ENCODE assay signal across 2 cellular contexts in the genomic region with DNA sequence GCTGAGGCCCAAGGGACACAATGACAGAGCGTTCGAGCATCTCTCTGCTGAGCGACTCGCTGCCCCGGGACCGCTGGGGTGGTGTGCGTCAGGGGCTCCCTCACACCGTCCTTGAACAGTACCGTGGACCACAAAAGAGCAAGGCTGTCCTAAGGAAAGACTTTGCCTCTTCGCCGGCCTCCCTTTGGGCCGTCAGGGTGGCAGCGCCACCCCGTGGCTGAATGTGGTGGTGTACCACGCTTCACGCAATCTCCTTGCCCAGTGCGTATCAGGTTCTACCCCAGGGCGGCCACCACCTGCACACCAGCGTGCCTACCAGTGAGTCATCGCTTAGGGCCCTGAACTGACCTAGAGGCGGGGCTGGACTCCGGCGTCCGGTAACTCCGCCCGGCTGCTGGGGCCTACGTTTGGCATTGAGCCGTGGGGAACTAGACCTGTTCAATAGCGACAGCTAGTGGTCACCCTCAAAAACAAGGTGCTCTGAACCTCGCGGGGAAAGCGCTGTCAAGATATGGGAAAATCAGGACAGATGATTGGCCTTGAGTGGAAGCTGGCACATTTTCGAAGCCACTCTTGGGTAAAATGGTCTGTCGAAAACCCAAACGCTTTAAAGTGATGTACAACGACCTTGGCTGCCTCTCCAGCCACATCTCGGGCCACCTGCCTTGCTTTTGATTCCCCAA.
A peak's percentile ranks its signal among the peaks of the same experiment; 100 is the strongest.
TF ChIP-seq lines count a peak whose summit lies in the region.

No MANE protein-coding gene starts in this region.

TF ChIP-seq in HEK293, 187 proteins besides CTCF, POLR2A, EP300 and RAD21 (continued from another document):
- TF ChIP-seq, protein P1, sequence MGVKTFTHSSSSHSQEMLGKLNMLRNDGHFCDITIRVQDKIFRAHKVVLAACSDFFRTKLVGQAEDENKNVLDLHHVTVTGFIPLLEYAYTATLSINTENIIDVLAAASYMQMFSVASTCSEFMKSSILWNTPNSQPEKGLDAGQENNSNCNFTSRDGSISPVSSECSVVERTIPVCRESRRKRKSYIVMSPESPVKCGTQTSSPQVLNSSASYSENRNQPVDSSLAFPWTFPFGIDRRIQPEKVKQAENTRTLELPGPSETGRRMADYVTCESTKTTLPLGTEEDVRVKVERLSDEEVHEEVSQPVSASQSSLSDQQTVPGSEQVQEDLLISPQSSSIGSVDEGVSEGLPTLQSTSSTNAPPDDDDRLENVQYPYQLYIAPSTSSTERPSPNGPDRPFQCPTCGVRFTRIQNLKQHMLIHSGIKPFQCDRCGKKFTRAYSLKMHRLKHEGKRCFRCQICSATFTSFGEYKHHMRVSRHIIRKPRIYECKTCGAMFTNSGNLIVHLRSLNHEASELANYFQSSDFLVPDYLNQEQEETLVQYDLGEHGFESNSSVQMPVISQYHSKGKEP (tag by site-specific recombination; IDR thresholded peaks at IDR 0.05), result peak; percentile 37; the same call in 1 of the 2 replicates
- TF ChIP-seq TSHZ1 (tag by site-specific recombination; IDR thresholded peaks at IDR 0.05; ENCODE audit: borderline replicate concordance) (peak; percentile 58; the same call in 1 of the 2 replicates), ZSCAN4 (tag by site-specific recombination; IDR thresholded peaks at IDR 0.05) (no peak; the same call in 1 of the 2 replicates)

TF ChIP-seq in HepG2, 621 proteins besides CTCF, POLR2A, EP300 and RAD21 (continued from another document and continues in another):
- TF ChIP-seq NAIF1 (CRISPR knock-in tag; IDR thresholded peaks at IDR 0.05; ENCODE audit: borderline replicate concordance) (no peak; the same call in 1 of the 2 replicates), ZNF776 (CRISPR knock-in tag; IDR thresholded peaks at IDR 0.05) (no peak), ZNF431 (CRISPR knock-in tag; IDR thresholded peaks at IDR 0.05; ENCODE audit: borderline replicate concordance, low read depth) (no peak), ZNF709 (CRISPR knock-in tag; IDR thresholded peaks at IDR 0.05) (no peak), REST (IDR thresholded peaks at IDR 0.05; ENCODE audit: borderline replicate concordance in 1 of 2, low read depth in 1 of 2, low read length in 2 of 2) (no peak), PAF1 (CRISPR knock-in tag; IDR thresholded peaks at IDR 0.05) (no peak), EED (CRISPR knock-in tag; IDR thresholded peaks at IDR 0.05) (no peak), ZNF720 (CRISPR knock-in tag; IDR thresholded peaks at IDR 0.05) (no peak), ATF2 (CRISPR knock-in tag; IDR thresholded peaks at IDR 0.05) (peak; percentile 34; the same call in 1 of the 2 replicates), ZNF335 (CRISPR knock-in tag; IDR thresholded peaks at IDR 0.05) (no peak), ZNF7 (CRISPR knock-in tag; IDR thresholded peaks at IDR 0.05) (no peak), NCOA5 (CRISPR knock-in tag; IDR thresholded peaks at IDR 0.05) (no peak), IKZF4 (CRISPR knock-in tag; IDR thresholded peaks at IDR 0.05; ENCODE audit: borderline replicate concordance, low read depth, not compliant biosample characterization) (no peak), NR2F1 (CRISPR knock-in tag; IDR thresholded peaks at IDR 0.05) (peak in 1 of 2 experiments; percentile 60; a peak in 2 of 4 replicates), SIX1 (CRISPR knock-in tag; IDR thresholded peaks at IDR 0.05; ENCODE audit: borderline replicate concordance) (peak; percentile 42; the same call in 1 of the 2 replicates), RAD51 (IDR thresholded peaks at IDR 0.05; ENCODE audit: borderline replicate concordance) (no peak), IKZF1 (IDR thresholded peaks at IDR 0.05) (no peak), ZNF770 (CRISPR knock-in tag; IDR thresholded peaks at IDR 0.05) (no peak; the same call in 1 of the 2 replicates), PHF8 (CRISPR knock-in tag; IDR thresholded peaks at IDR 0.05) (no peak), GATA4 (IDR thresholded peaks at IDR 0.05; ENCODE audit: borderline replicate concordance, low read depth) (no peak), MYC (CRISPR knock-in tag; IDR thresholded peaks at IDR 0.05; ENCODE audit: borderline replicate concordance) (peak; percentile 62; the same call in 1 of the 2 replicates), KDM6A (CRISPR knock-in tag; IDR thresholded peaks at IDR 0.05; ENCODE audit: low read depth) (no peak), HMG20B (CRISPR knock-in tag; conservative IDR thresholded peaks at IDR 0.05) (no peak), TRIM24 (CRISPR knock-in tag; IDR thresholded peaks at IDR 0.05) (no peak), ADNP (CRISPR knock-in tag; IDR thresholded peaks at IDR 0.05) (no peak), YY1 (IDR thresholded peaks at IDR 0.05; ENCODE audit: insufficient read depth, insufficient replicate concordance, low read depth, low read length) (peak; percentile 40), ZNF20 (CRISPR knock-in tag; IDR thresholded peaks at IDR 0.05) (no peak), HDAC2 (CRISPR knock-in tag; IDR thresholded peaks at IDR 0.05) (peak; percentile 40; the same call in 1 of the 2 replicates), NFATC3 (CRISPR knock-in tag; IDR thresholded peaks at IDR 0.05) (no peak), PHF20 (CRISPR knock-in tag; IDR thresholded peaks at IDR 0.05) (no peak), CC2D1A (CRISPR knock-in tag; IDR thresholded peaks at IDR 0.05) (no peak), SRSF4 (IDR thresholded peaks at IDR 0.05; ENCODE audit: low read depth, low read length, poor library complexity, severe bottlenecking) (no peak), FOXK1 (CRISPR knock-in tag; IDR thresholded peaks at IDR 0.05; ENCODE audit: borderline replicate concordance, low read depth) (no peak), ZNF678 (CRISPR knock-in tag; IDR thresholded peaks at IDR 0.05) (no peak), LCORL (IDR thresholded peaks at IDR 0.05) (no peak), LCORL (CRISPR knock-in tag; IDR thresholded peaks at IDR 0.05) (peak; percentile 71; the same call in 1 of the 2 replicates)
- TF ChIP-seq, protein P2, sequence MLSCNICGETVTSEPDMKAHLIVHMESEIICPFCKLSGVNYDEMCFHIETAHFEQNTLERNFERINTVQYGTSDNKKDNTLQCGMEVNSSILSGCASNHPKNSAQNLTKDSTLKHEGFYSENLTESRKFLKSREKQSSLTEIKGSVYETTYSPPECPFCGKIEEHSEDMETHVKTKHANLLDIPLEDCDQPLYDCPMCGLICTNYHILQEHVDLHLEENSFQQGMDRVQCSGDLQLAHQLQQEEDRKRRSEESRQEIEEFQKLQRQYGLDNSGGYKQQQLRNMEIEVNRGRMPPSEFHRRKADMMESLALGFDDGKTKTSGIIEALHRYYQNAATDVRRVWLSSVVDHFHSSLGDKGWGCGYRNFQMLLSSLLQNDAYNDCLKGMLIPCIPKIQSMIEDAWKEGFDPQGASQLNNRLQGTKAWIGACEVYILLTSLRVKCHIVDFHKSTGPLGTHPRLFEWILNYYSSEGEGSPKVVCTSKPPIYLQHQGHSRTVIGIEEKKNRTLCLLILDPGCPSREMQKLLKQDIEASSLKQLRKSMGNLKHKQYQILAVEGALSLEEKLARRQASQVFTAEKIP (CRISPR knock-in tag; IDR thresholded peaks at IDR 0.05; ENCODE audit: borderline replicate concordance), result no peak
- TF ChIP-seq, protein P3, sequence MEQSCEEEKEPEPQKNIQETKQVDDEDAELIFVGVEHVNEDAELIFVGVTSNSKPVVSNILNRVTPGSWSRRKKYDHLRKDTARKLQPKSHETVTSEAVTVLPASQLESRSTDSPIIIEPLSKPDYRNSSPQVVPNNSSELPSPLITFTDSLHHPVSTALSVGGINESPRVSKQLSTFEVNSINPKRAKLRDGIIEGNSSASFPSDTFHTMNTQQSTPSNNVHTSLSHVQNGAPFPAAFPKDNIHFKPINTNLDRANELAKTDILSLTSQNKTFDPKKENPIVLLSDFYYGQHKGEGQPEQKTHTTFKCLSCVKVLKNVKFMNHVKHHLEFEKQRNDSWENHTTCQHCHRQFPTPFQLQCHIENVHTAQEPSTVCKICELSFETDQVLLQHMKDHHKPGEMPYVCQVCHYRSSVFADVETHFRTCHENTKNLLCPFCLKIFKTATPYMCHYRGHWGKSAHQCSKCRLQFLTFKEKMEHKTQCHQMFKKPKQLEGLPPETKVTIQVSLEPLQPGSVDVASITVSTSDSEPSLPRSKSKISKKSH (CRISPR knock-in tag; IDR thresholded peaks at IDR 0.05; ENCODE audit: borderline replicate concordance), result no peak
- TF ChIP-seq, protein P4, sequence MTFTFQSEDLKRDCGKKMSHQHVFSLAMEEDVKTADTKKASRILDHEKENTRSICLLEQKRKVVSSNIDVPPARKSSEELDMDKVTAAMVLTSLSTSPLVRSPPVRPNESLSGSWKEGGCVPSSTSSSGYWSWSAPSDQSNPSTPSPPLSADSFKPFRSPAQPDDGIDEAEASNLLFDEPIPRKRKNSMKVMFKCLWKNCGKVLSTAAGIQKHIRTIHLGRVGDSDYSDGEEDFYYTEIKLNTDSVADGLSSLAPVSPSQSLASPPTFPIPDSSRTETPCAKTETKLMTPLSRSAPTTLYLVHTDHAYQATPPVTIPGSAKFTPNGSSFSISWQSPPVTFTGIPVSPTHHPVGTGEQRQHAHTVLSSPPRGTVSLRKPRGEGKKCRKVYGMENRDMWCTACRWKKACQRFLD (CRISPR knock-in tag; IDR thresholded peaks at IDR 0.05; ENCODE audit: borderline replicate concordance), result no peak
- TF ChIP-seq, protein P5, sequence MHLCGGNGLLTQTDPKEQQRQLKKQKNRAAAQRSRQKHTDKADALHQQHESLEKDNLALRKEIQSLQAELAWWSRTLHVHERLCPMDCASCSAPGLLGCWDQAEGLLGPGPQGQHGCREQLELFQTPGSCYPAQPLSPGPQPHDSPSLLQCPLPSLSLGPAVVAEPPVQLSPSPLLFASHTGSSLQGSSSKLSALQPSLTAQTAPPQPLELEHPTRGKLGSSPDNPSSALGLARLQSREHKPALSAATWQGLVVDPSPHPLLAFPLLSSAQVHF (CRISPR knock-in tag; IDR thresholded peaks at IDR 0.05), result no peak
- TF ChIP-seq, protein P6, sequence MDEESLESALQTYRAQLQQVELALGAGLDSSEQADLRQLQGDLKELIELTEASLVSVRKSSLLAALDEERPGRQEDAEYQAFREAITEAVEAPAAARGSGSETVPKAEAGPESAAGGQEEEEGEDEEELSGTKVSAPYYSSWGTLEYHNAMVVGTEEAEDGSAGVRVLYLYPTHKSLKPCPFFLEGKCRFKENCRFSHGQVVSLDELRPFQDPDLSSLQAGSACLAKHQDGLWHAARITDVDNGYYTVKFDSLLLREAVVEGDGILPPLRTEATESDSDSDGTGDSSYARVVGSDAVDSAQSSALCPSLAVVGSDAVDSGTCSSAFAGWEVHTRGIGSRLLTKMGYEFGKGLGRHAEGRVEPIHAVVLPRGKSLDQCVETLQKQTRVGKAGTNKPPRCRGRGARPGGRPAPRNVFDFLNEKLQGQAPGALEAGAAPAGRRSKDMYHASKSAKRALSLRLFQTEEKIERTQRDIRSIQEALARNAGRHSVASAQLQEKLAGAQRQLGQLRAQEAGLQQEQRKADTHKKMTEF (CRISPR knock-in tag; IDR thresholded peaks at IDR 0.05), result peak; percentile 77
- TF ChIP-seq, protein P7, sequence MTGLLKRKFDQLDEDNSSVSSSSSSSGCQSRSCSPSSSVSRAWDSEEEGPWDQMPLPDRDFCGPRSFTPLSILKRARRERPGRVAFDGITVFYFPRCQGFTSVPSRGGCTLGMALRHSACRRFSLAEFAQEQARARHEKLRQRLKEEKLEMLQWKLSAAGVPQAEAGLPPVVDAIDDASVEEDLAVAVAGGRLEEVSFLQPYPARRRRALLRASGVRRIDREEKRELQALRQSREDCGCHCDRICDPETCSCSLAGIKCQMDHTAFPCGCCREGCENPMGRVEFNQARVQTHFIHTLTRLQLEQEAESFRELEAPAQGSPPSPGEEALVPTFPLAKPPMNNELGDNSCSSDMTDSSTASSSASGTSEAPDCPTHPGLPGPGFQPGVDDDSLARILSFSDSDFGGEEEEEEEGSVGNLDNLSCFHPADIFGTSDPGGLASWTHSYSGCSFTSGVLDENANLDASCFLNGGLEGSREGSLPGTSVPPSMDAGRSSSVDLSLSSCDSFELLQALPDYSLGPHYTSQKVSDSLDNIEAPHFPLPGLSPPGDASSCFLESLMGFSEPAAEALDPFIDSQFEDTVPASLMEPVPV (CRISPR knock-in tag; IDR thresholded peaks at IDR 0.05), result peak; percentile 30; the same call in 1 of the 2 replicates
